ENCODE assay signal across 8 cellular contexts in the genomic region with DNA sequence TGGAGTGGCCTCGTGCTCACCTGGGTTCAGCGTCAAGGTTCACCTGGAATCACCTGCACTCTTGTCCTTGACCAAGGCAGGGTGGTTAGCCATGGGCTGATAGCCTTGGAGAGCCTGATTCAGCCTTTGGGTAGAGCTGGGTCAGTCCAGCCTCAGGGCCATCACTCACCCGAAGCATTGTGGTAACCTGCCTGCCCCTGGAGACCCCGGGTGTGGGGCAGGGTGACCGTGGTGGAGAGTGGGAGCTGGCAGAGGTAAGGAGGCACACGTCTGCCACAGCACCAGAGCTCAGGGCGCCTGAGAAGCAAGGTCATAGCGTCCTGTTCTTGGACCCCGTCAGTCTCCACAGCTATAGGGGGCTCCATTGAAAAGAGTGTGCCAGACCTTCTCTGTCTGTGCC. TPM values are rescaled to one million over a fixed set of nuclear protein-coding genes. Genes with fewer than 3 reads are reported as not detected.
DNase-seq lines count a peak whose midpoint lies in the region; ATAC-seq, FAIRE-seq and TF ChIP-seq lines count a peak whose summit lies in the region.

No MANE protein-coding gene starts in this region.

- intact Hi-C loops in activated CD4-positive, alpha-beta T cell treated with anti-CD3 and anti-CD28 coated beads for 36 hours (cut with DNase I, micrococcal nuclease) = loop anchor here (1.0 to 5.0 kb wide), 6 partner anchors 49 to 856 kb away; a partner anchor contains a TSS
- intact Hi-C loops in esophagus muscularis mucosa (cut with DNase I) = loop anchor here (2.0 to 10.0 kb wide), 3 partner anchors 106 to 858 kb away; no protein-coding TSS in a partner anchor

- DNase-seq in activated CD4-positive, alpha-beta T cell treated with anti-CD3 and anti-CD28 coated beads for 36 hours = no peak
- DNase-seq in activated CD4-positive, alpha-beta T cell treated with anti-CD3 and anti-CD28 coated beads, Interleukin-2, amount 50 U/mL, for 4 hours = no peak
- DNase-seq in keratinocyte (ENCODE audit: low read depth, low spot score) (no peak), SHP77 (lab: John Stamatoyannopoulos, UW) (no peak), esophagus muscularis mucosa (ENCODE audit: extremely low spot score) (no peak)
- DNase-seq in stimulated activated naive B cell treated with anti-CD40 and anti-IgM and Interleukin-4, amounts not matched to agents 10 μg/mL and 1 μg/mL and 100 μg/mL, for 72 hours = no peak
- no peak for DNase-seq in activated naive CD4-positive, alpha-beta T cell treated with anti-CD3 and anti-CD28 coated beads, Interleukin-2, amount 50 U/mL, for 16 hours

- no peak for TF ChIP-seq CTCF in SU-DHL-6 (IDR thresholded peaks at IDR 0.05; ENCODE audit: insufficient read depth, low read length, poor library complexity, severe bottlenecking)
- TF ChIP-seq CTCF in keratinocyte (optimal IDR thresholded peaks at IDR 0.05 in 1 of 3, IDR thresholded peaks at IDR 0.05 in 1 of 3, conservative IDR thresholded peaks at IDR 0.05 in 1 of 3; ENCODE audit: extremely low read depth in 1 of 3, insufficient read depth in 2 of 3, low read length in 3 of 3) = no peak
- TF ChIP-seq CTCF in esophagus muscularis mucosa (IDR thresholded peaks at IDR 0.05) = no peak

- H3K4me1 ChIP-seq in keratinocyte (ENCODE audit: control insufficient read depth, extremely low read depth, insufficient read depth, low read length) (peaks cover 12% of the 10 kb centered on the region), esophagus muscularis mucosa (peaks cover 15 to 21% (median 19%) of the 10 kb centered on the region in 4 donors)

- peaks cover 5% of the 10 kb centered on the region for H3K4me1 Mint-ChIP-seq in activated CD4-positive, alpha-beta T cell treated with anti-CD3 and anti-CD28 coated beads for 36 hours
- H3K4me1 Mint-ChIP-seq in stimulated activated naive B cell treated with anti-CD40 and anti-IgM and Interleukin-4, amounts not matched to agents 10 μg/mL and 1 μg/mL and 100 μg/mL, for 72 hours = peaks cover 46 to 79% of the 10 kb centered on the region in 2 donors

- H2AFZ ChIP-seq in SU-DHL-6 (ENCODE audit: low read depth, low read length, severe bottlenecking) (peak overlapping the region; percentile 86), keratinocyte (ENCODE audit: control insufficient read depth, low read length) (peak overlapping the region; percentile 93)

- dilution Hi-C loops in keratinocyte (cut with MboI; ENCODE audit: extremely low pct_ligation_motif_present, low sequenced_read_pairs) = no loop called here

- no peaks in the 10 kb centered on the region for H3K9me2 ChIP-seq in SU-DHL-6 (replicated peaks; ENCODE audit: insufficient read depth, low read length)

- no peak for ATAC-seq in activated CD4-positive, alpha-beta T cell treated with anti-CD3 and anti-CD28 coated beads for 36 hours
- no peak for ATAC-seq in stimulated activated naive B cell treated with anti-CD40 and anti-IgM and Interleukin-4, amounts not matched to agents 10 μg/mL and 1 μg/mL and 100 μg/mL, for 72 hours (replicated peaks)

- 74% methylated on average over 7 of the region's 9 CpGs for WGBS in esophagus muscularis mucosa

- no peaks in the 10 kb centered on the region for H3K9me3 Mint-ChIP-seq in activated CD4-positive, alpha-beta T cell treated with anti-CD3 and anti-CD28 coated beads for 36 hours (ENCODE audit: low read depth)
- peaks cover 0 to 2% of the 10 kb centered on the region in 2 donors for H3K9me3 Mint-ChIP-seq in stimulated activated naive B cell treated with anti-CD40 and anti-IgM and Interleukin-4, amounts not matched to agents 10 μg/mL and 1 μg/mL and 100 μg/mL, for 72 hours

- TF ChIP-seq EP300 in esophagus muscularis mucosa (IDR thresholded peaks at IDR 0.05) = no peak

- H3K36me3 Mint-ChIP-seq in activated CD4-positive, alpha-beta T cell treated with anti-CD3 and anti-CD28 coated beads for 36 hours (ENCODE audit: low read depth) = no peaks in the 10 kb centered on the region
- peaks cover 0 to 10% of the 10 kb centered on the region in 2 donors for H3K36me3 Mint-ChIP-seq in stimulated activated naive B cell treated with anti-CD40 and anti-IgM and Interleukin-4, amounts not matched to agents 10 μg/mL and 1 μg/mL and 100 μg/mL, for 72 hours

- no peaks in the 10 kb centered on the region for H3K27me3 ChIP-seq in SU-DHL-6 (ENCODE audit: low read length)
- H3K27me3 ChIP-seq in keratinocyte (ENCODE audit: control insufficient read depth, extremely low read depth, insufficient read depth, low read length) = peaks cover 26% of the 10 kb centered on the region
- H3K27me3 ChIP-seq in esophagus muscularis mucosa = peaks cover 0 to 5% (median 0%) of the 10 kb centered on the region in 4 donors

- H3K79me2 ChIP-seq in SU-DHL-6 (ENCODE audit: insufficient read depth, low read length) (no peaks in the 10 kb centered on the region), keratinocyte (ENCODE audit: control insufficient read depth, insufficient read depth, low read length) (no peaks in the 10 kb centered on the region)

- H3F3A ChIP-seq in SU-DHL-6 (ENCODE audit: insufficient read depth) = peaks cover 18% of the 10 kb centered on the region; the same call in 1 of the 2 replicates

- CTCF ChIA-PET in activated CD4-positive, alpha-beta T cell treated with anti-CD3 and anti-CD28 coated beads for 36 hours (lab: Charles Lee) = interaction anchor here (0.5 to 3.8 kb wide), 54 partner anchors 8 to 882 kb away, joined by 3 to 20 read pairs (median 4); a partner anchor contains a TSS

- peak overlapping the region; percentile 63 for H3K4me2 ChIP-seq in SU-DHL-6 (ENCODE audit: low read depth, low read length, poor library complexity, severe bottlenecking)
- H3K4me2 ChIP-seq in keratinocyte (ENCODE audit: control insufficient read depth, extremely low read depth, insufficient read depth, low read depth, low read length) = peak overlapping the region; percentile 83

- H3K9me3 ChIP-seq in SU-DHL-6 (ENCODE audit: insufficient read depth, low read length) = no peaks in the 10 kb centered on the region
- H3K9me3 ChIP-seq in keratinocyte (ENCODE audit: control insufficient read depth, low read depth, low read length) = no peaks in the 10 kb centered on the region
- H3K9me3 ChIP-seq in esophagus muscularis mucosa = no peaks in the 10 kb centered on the region

- peak overlapping the region; percentile 67 for H3K4me3 Mint-ChIP-seq in activated CD4-positive, alpha-beta T cell treated with anti-CD3 and anti-CD28 coated beads for 36 hours
- peak overlapping the region; percentile 87 to 89 for H3K4me3 Mint-ChIP-seq in stimulated activated naive B cell treated with anti-CD40 and anti-IgM and Interleukin-4, amounts not matched to agents 10 μg/mL and 1 μg/mL and 100 μg/mL, for 72 hours

- peak overlapping the region; percentile 42 for H3K4me3 ChIP-seq in SU-DHL-6 (ENCODE audit: insufficient read depth, low read length, poor library complexity, severe bottlenecking)
- H3K4me3 ChIP-seq in keratinocyte (ENCODE audit: control insufficient read depth in 2 of 3, extremely low read depth in 1 of 3, insufficient read depth in 2 of 3, low read depth in 1 of 3, low read length in 3 of 3) = peak overlapping the region in 1 of 3 experiments; percentile 57
- peak overlapping the region in 2 of 4 donors; percentile 60 to 64 for H3K4me3 ChIP-seq in esophagus muscularis mucosa

- TF ChIP-seq POLR2A in esophagus muscularis mucosa (IDR thresholded peaks at IDR 0.05; ENCODE audit: low read depth) = no peak

- no peaks in the 10 kb centered on the region for H4K20me1 ChIP-seq in SU-DHL-6 (ENCODE audit: low read depth, low read length)
- no peaks in the 10 kb centered on the region for H4K20me1 ChIP-seq in keratinocyte (ENCODE audit: control insufficient read depth, extremely low read depth, insufficient read depth, low read length)

- H3K27ac ChIP-seq in SU-DHL-6 (ENCODE audit: low read depth, low read length) = no peak overlapping the region
- no peak overlapping the region for H3K27ac ChIP-seq in keratinocyte (ENCODE audit: control insufficient read depth, insufficient read depth, low read length)
- H3K27ac ChIP-seq in esophagus muscularis mucosa (replicated peaks in 1 of 4) = no peak overlapping the region

- POLR2A ChIA-PET in activated CD4-positive, alpha-beta T cell treated with anti-CD3 and anti-CD28 coated beads for 36 hours (lab: Charles Lee) = no interaction called here

- H3K27me3 Mint-ChIP-seq in activated CD4-positive, alpha-beta T cell treated with anti-CD3 and anti-CD28 coated beads for 36 hours = peaks cover 17% of the 10 kb centered on the region
- peaks cover 18 to 23% of the 10 kb centered on the region in 2 donors for H3K27me3 Mint-ChIP-seq in stimulated activated naive B cell treated with anti-CD40 and anti-IgM and Interleukin-4, amounts not matched to agents 10 μg/mL and 1 μg/mL and 100 μg/mL, for 72 hours

- no peak overlapping the region for H3K27ac Mint-ChIP-seq in activated CD4-positive, alpha-beta T cell treated with anti-CD3 and anti-CD28 coated beads for 36 hours
- H3K27ac Mint-ChIP-seq in stimulated activated naive B cell treated with anti-CD40 and anti-IgM and Interleukin-4, amounts not matched to agents 10 μg/mL and 1 μg/mL and 100 μg/mL, for 72 hours = peak overlapping the region; percentile 31

- H3K9me1 ChIP-seq in keratinocyte (ENCODE audit: control insufficient read depth, extremely low read depth, insufficient read depth, low read length) = no peaks in the 10 kb centered on the region

- H3K9ac ChIP-seq in SU-DHL-6 (ENCODE audit: low read length) (peak overlapping the region; percentile 55), keratinocyte (ENCODE audit: control insufficient read depth, extremely low read depth, insufficient read depth, low read length) (no peak overlapping the region)

- H3K36me3 ChIP-seq in SU-DHL-6 (ENCODE audit: low read length) = no peaks in the 10 kb centered on the region
- no peaks in the 10 kb centered on the region for H3K36me3 ChIP-seq in keratinocyte (ENCODE audit: control insufficient read depth in 2 of 2, extremely low read depth in 1 of 2, insufficient read depth in 2 of 2, low read length in 2 of 2)
- no peaks in the 10 kb centered on the region for H3K36me3 ChIP-seq in esophagus muscularis mucosa

- FAIRE-seq in keratinocyte (lab: Jason Lieb, UNC) = no peak

RNA-seq across cellular contexts. Expression of a gene that starts 27.7 kb away (rescaled TPM):
- under 1 TPM; 0.07 to 0.09 TPM for total RNA-seq in activated CD4-positive, alpha-beta T cell treated with anti-CD3 and anti-CD28 coated beads for 36 hours
- 0.02 to 0.04 TPM (median 0.04 TPM) in 3 replicates for polyA plus RNA-seq in keratinocyte
- not detected for polyA plus RNA-seq in keratinocyte (2011; ENCODE audit: low read depth)
- not detected in 2 replicates for polyA plus RNA-seq in keratinocyte (2011; cell fraction: cytosol; rRNA removed)
- polyA plus RNA-seq in keratinocyte (2011; cell fraction: nucleus; rRNA removed) = not detected in 2 replicates
- not detected in 2 replicates for polyA plus RNA-seq in keratinocyte (2012; ENCODE audit: low replicate concordance)
- not detected in 3 replicates for polyA minus RNA-seq in keratinocyte
- not detected for polyA minus RNA-seq in keratinocyte (2011; cell fraction: cytosol; rRNA and poly(A)+ RNA removed)
- not detected in 2 replicates for polyA minus RNA-seq in keratinocyte (2011; cell fraction: nucleus; rRNA and poly(A)+ RNA removed)
- total RNA-seq in esophagus muscularis mucosa = 1 to 10 TPM; 2.3 to 7.3 (median 5.2) TPM

RNA-seq across cellular contexts. Expression of a gene that starts 52.1 kb away (rescaled TPM):
- under 1 TPM; 0.27 to 0.47 TPM for total RNA-seq in activated CD4-positive, alpha-beta T cell treated with anti-CD3 and anti-CD28 coated beads for 36 hours
- polyA plus RNA-seq in keratinocyte = 4.9 to 8.7 TPM (median 6.4 TPM) in 3 replicates
- 3.0 TPM for polyA plus RNA-seq in keratinocyte (2011; ENCODE audit: low read depth)
- 4.1 and 7.4 TPM in 2 replicates for polyA plus RNA-seq in keratinocyte (2011; cell fraction: cytosol; rRNA removed)
- polyA plus RNA-seq in keratinocyte (2011; cell fraction: nucleus; rRNA removed) = 10.3 and 11.8 TPM in 2 replicates
- polyA plus RNA-seq in keratinocyte (2012; ENCODE audit: low replicate concordance) = 2.9 and 17.7 TPM in 2 replicates
- 3.5 to 8.1 TPM (median 3.5 TPM) in 3 replicates for polyA minus RNA-seq in keratinocyte
- polyA minus RNA-seq in keratinocyte (2011; cell fraction: cytosol; rRNA and poly(A)+ RNA removed) = 10.4 TPM
- 6.7 and 8.0 TPM in 2 replicates for polyA minus RNA-seq in keratinocyte (2011; cell fraction: nucleus; rRNA and poly(A)+ RNA removed)
- total RNA-seq in esophagus muscularis mucosa = 1 to 10 TPM; 2.2 to 9.1 (median 4.8) TPM
